Comparison of ENCODE assay signal across 24 cellular contexts in the genomic region with DNA sequence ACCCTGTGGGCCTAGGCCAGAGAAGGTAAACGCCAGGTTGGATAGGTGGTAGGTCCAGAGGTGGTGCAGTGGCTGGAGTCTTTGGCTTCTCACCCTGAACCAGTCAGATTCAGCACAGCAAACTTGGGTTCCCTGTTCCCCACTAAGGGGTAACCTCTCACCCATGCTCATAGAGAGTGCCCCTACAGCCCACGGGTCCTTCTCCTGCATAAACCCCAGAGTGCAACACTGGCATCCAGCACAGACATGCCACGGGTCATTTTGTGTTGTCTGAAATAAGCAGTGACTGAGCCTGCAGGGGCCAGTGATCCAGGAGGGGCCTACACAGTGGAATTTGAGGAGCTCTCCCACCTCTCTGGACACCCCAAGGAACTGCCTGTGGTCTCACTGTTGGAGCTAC. TPM values are rescaled to one million over a fixed set of nuclear protein-coding genes. Genes with fewer than 3 reads are reported as not detected.
"Had no signal": no experiment of that assay in that cellular context is flagged by ENCODE, and none has a peak within 500 bp of the region (broad histone marks: within the 10 kb centered on the region; RNA-seq: fewer than 3 reads in every experiment).

No MANE protein-coding gene starts in this region.

- DNase-seq: KBM-7; MV-4-11; NCI-H1048; NCI-H1105; NCI-H1417; NCI-H1436 treated with DMSO at 0.1 percent for 48 hours; NCI-H1694; NCI-H187 treated with DMSO at 0.1 percent for 48 hours; NCI-H2029 treated with DMSO at 0.1 percent for 48 hours; NCI-H2227 treated with DMSO at 0.1 percent for 48 hours; NCI-H524 treated with DMSO at 0.1 percent for 48 hours; NCI-H69; NCI-H774; NK-92 treated with Interleukin-12 subunit alpha and Interleukin-12 subunit beta, amount 100 ng/mL, for 24 hours; PC-3; SHP77 had no signal

- ATAC-seq: Panc1, PC-3 had no signal

- H3K27ac ChIP-seq: RWPE1 had no signal

RNA-seq across cellular contexts. Expression of gene VAX2, which starts 5.1 kb away (rescaled TPM):
- total RNA-seq: MCF 10A, OCI-LY7, PC-3 had no signal

RNA-seq across cellular contexts. Expression of gene ATP6V1B1, which starts 40.5 kb away (rescaled TPM):
- total RNA-seq: MCF 10A, OCI-LY7, PC-3 had no signal

RNA-seq across cellular contexts. Expression of gene CD207, which starts 59.6 kb away (rescaled TPM):
- total RNA-seq: HT-29, LHCN-M2, MCF 10A, NCI-H460, OCI-LY7, PC-3, SK-MEL-5 had no signal
